Comparison of ENCODE assay signal across 8 cellular contexts in genomic region chr7:34320926-34321609, GRCh38.
DNase-seq lines count a peak whose midpoint lies in the region; ATAC-seq, FAIRE-seq and TF ChIP-seq lines count a peak whose summit lies in the region.

No MANE protein-coding gene starts in this region.

- peaks cover 13% of the 10 kb centered on the region for H3K27me3 Mint-ChIP-seq in activated CD4-positive, alpha-beta memory T cell treated with anti-CD3 and anti-CD28 coated beads, Interleukin-2, amount 10 ng/mL, durations not matched to agents 7 days and 5 days
- H3K27me3 Mint-ChIP-seq in memory B cell = peaks cover 6% of the 10 kb centered on the region

- no peaks in the 10 kb centered on the region for H3K36me3 Mint-ChIP-seq in activated CD4-positive, alpha-beta memory T cell treated with anti-CD3 and anti-CD28 coated beads, Interleukin-2, amount 10 ng/mL, durations not matched to agents 7 days and 5 days (ENCODE audit: low read depth)
- no peaks in the 10 kb centered on the region for H3K36me3 Mint-ChIP-seq in memory B cell

- H3K9me3 Mint-ChIP-seq in activated CD4-positive, alpha-beta memory T cell treated with anti-CD3 and anti-CD28 coated beads, Interleukin-2, amount 10 ng/mL, durations not matched to agents 7 days and 5 days = no peaks in the 10 kb centered on the region
- H3K9me3 Mint-ChIP-seq in memory B cell = no peaks in the 10 kb centered on the region

- no peak overlapping the region for H3K27ac Mint-ChIP-seq in activated CD4-positive, alpha-beta memory T cell treated with anti-CD3 and anti-CD28 coated beads, Interleukin-2, amount 10 ng/mL, durations not matched to agents 7 days and 5 days
- H3K27ac Mint-ChIP-seq in memory B cell = no peak overlapping the region

- POLR2A ChIA-PET in activated CD4-positive, alpha-beta memory T cell treated with anti-CD3 and anti-CD28 coated beads, Interleukin-2, amount 10 ng/mL, durations not matched to agents 7 days and 5 days (lab: Charles Lee) = no interaction called here

- H3K36me3 ChIP-seq in stomach = no peaks in the 10 kb centered on the region

- ATAC-seq in GM21360 (IDR thresholded peaks at IDR 0.05; ENCODE audit: unreplicated experiment) = peak; percentile 90
- peak; percentile 92 for ATAC-seq in HG03565 (IDR thresholded peaks at IDR 0.05; ENCODE audit: unreplicated experiment)
- peak; percentile 32 for ATAC-seq in memory B cell (ENCODE audit: low read depth)

- peaks cover 2% of the 10 kb centered on the region for H3K4me1 Mint-ChIP-seq in activated CD4-positive, alpha-beta memory T cell treated with anti-CD3 and anti-CD28 coated beads, Interleukin-2, amount 10 ng/mL, durations not matched to agents 7 days and 5 days
- H3K4me1 Mint-ChIP-seq in memory B cell = peaks cover 2% of the 10 kb centered on the region

- CTCF ChIA-PET in activated CD4-positive, alpha-beta memory T cell treated with anti-CD3 and anti-CD28 coated beads, Interleukin-2, amount 10 ng/mL, durations not matched to agents 7 days and 5 days (lab: Charles Lee) = interaction anchor here (0.7 to 2.2 kb wide), 11 partner anchors 9 to 715 kb away, joined by 3 to 8 read pairs (median 3); no protein-coding TSS in a partner anchor

- peaks cover 0 to 6% (median 4%) of the 10 kb centered on the region in 4 donors for H3K4me1 ChIP-seq in stomach

- no peak overlapping the region for H3K4me3 Mint-ChIP-seq in activated CD4-positive, alpha-beta memory T cell treated with anti-CD3 and anti-CD28 coated beads, Interleukin-2, amount 10 ng/mL, durations not matched to agents 7 days and 5 days
- H3K4me3 Mint-ChIP-seq in memory B cell = no peak overlapping the region

- no peaks in the 10 kb centered on the region for H3K9me3 ChIP-seq in stomach

- no peak overlapping the region for H3K27ac ChIP-seq in stomach

- TF ChIP-seq POLR2A in stomach (IDR thresholded peaks at IDR 0.05) = no peak

- TF ChIP-seq EP300 in stomach (IDR thresholded peaks at IDR 0.05) = no peak

- 11 to 17% (median 15%) methylated on average over 21 to 24 of the region's 24 CpGs for WGBS in stomach, 5 donors

- FAIRE-seq in endometrium (lab: Jason Lieb, UNC) = peak; percentile 92

- intact Hi-C loops in stomach (cut with DNase I; ENCODE audit: low total_unique reads) = no loop called here

- TF ChIP-seq CTCF in stomach (IDR thresholded peaks at IDR 0.05) = peak in 5 of 7 experiments; percentile 29 to 83 (median 66)

- peaks cover 0 to 9% (median 0%) of the 10 kb centered on the region in 3 donors for H3K27me3 ChIP-seq in stomach

- peak overlapping the region in 3 of 4 donors; percentile 1 to 31 (median 19) for H3K4me3 ChIP-seq in stomach

- DNase-seq in DMS 273 treated with DMSO at 0.1 percent for 48 hours (lab: John Stamatoyannopoulos, UW) (peak; percentile 6), NCI-H526 (lab: John Stamatoyannopoulos, UW) (peak; percentile 86 to 91), memory B cell (ENCODE audit: low spot score in 2 of 2) (peak in 1 of 2 donors; percentile 3), stomach (peak; percentile 59)
- DNase-seq in activated CD4-positive, alpha-beta memory T cell treated with anti-CD3 and anti-CD28 coated beads, Interleukin-2, amount 10 ng/mL, durations not matched to agents 7 days and 5 days = peak; percentile 42

Comparison
In these comparisons a context has a peak if more than half of its experiments do, and no peak if none do; other contexts are left out.
1. ATAC-seq: peak in every context shown above with its lines; median percentile 92 in HG03565; 90 in GM21360; 32 in memory B cell.